15 cellular contexts compared by ENCODE assay signal in the genomic region with DNA sequence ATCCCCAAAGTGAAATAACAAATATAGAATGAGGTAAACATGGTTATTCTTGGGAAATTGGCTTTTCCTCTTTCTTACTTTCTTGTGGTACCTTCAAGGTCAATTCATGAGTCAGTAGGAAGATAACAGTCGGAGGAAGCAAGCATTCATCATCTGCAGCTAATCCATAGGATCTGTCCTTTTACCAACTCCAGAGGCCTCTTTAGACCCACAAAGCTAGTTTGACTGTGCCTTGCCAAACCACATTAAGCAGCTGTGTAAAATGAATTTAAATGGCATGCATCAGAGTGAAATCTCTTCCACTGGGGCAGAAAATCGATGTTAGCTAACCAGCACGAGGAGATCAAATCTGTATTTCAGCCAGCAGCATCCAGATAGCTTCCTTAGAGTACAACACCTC.
DNase-seq lines count a peak whose midpoint lies in the region; ATAC-seq, FAIRE-seq and TF ChIP-seq lines count a peak whose summit lies in the region.
"Had no signal": no experiment of that assay in that cellular context is flagged by ENCODE, and none has a peak within 500 bp of the region (broad histone marks: within the 10 kb centered on the region; RNA-seq: fewer than 3 reads in every experiment).

No MANE protein-coding gene starts in this region.

- H3K4me1 ChIP-seq in SJCRH30: peaks cover 43% of the 10 kb centered on the region

- H3K9me3 ChIP-seq in SJCRH30 (replicated peaks): no peaks in the 10 kb centered on the region
- H3K9me3 ChIP-seq: stomach had no signal

- H3K4me3 ChIP-seq in SJCRH30: no peak overlapping the region
- H3K4me3 ChIP-seq: stomach had no signal

- no peak for TF ChIP-seq POLR2A in GM12891 (IDR thresholded peaks at IDR 0.05; ENCODE audit: low read depth, low read length)

- H3K27me3 Mint-ChIP-seq in naive thymus-derived CD8-positive, alpha-beta T cell: no peaks in the 10 kb centered on the region
- H3K27me3 Mint-ChIP-seq: CD4-positive, alpha-beta memory T cell had no signal

- peaks cover 5 to 77% (median 8%) of the 10 kb centered on the region in 3 donors for H3K36me3 Mint-ChIP-seq in naive thymus-derived CD8-positive, alpha-beta T cell

- no peak overlapping the region for H3K4me3 Mint-ChIP-seq in naive thymus-derived CD8-positive, alpha-beta T cell
- H3K4me3 Mint-ChIP-seq: CD4-positive, alpha-beta memory T cell had no signal

- no peak overlapping the region for H3K27ac Mint-ChIP-seq in naive thymus-derived CD8-positive, alpha-beta T cell

- DNase-seq in ELR (ENCODE audit: low read depth) (peak; percentile 81), SJCRH30 (peak; percentile 54 to 81), dermis blood vessel endothelial cell (peak; percentile 65), retina (peak; percentile 52), ureter (ENCODE audit: low spot score) (no peak), GM12891 (ENCODE audit: insufficient read length, low spot score) (no peak)
- DNase-seq in naive thymus-derived CD8-positive, alpha-beta T cell: no peak
- DNase-seq: activated CD4-positive, alpha-beta T cell treated with anti-CD3 and anti-CD28 coated beads, Interleukin-2, amount 50 U/mL, for 4 hours; CD4-positive, alpha-beta memory T cell; islet precursor cell; NCI-H2227 treated with DMSO at 0.1 percent for 48 hours; stomach; T-helper 1 cell had no signal

- ATAC-seq in naive thymus-derived CD8-positive, alpha-beta T cell: no peak
- ATAC-seq in HG03439 (IDR thresholded peaks at IDR 0.05; ENCODE audit: unreplicated experiment): no peak
- ATAC-seq: esophagus mucosa had no signal

- H3K4me1 Mint-ChIP-seq in naive thymus-derived CD8-positive, alpha-beta T cell: peaks cover 12 to 27% (median 16%) of the 10 kb centered on the region in 4 donors

- H3K9me3 Mint-ChIP-seq in naive thymus-derived CD8-positive, alpha-beta T cell: no peaks in the 10 kb centered on the region

- no peak for FAIRE-seq in GM12891 (lab: Jason Lieb, UNC)

- POLR2A ChIA-PET in naive thymus-derived CD8-positive, alpha-beta T cell (lab: Charles Lee): interaction anchor here (0.5 kb wide), 1 partner anchor 686 kb away, joined by 4 read pairs; no protein-coding TSS in a partner anchor

- H3K36me3 ChIP-seq in SJCRH30: no peaks in the 10 kb centered on the region

- no peaks in the 10 kb centered on the region for H3K27me3 ChIP-seq in SJCRH30
- H3K27me3 ChIP-seq: stomach had no signal

- no peak overlapping the region for H3K27ac ChIP-seq in SJCRH30
- H3K27ac ChIP-seq: stomach had no signal

TF ChIP-seq in GM12891, 5 proteins besides CTCF, POLR2A, EP300 and RAD21:
- TF ChIP-seq TAF1 (IDR thresholded peaks at IDR 0.05; ENCODE audit: low read depth, low read length) (no peak), PAX5 (IDR thresholded peaks at IDR 0.05; ENCODE audit: insufficient read depth, low read length, severe bottlenecking) (no peak), SPI1 (IDR thresholded peaks at IDR 0.05; ENCODE audit: low read depth, low read length) (no peak), POLR2AphosphoS5 (IDR thresholded peaks at IDR 0.05; ENCODE audit: low read depth, low read length) (no peak), POU2F2 (IDR thresholded peaks at IDR 0.05; ENCODE audit: low read depth, low read length) (no peak)
TF ChIP-seq in GM12891: peak in this region for 0.

Comparison
In these comparisons a context has a peak if more than half of its experiments do, and no peak if none do; other contexts are left out.
1. DNase-seq: peak in ELR (single experiment), SJCRH30 (2 of 2), dermis blood vessel endothelial cell (single experiment) and retina (single experiment); none in ureter (single experiment), naive thymus-derived CD8-positive, alpha-beta T cell (0 of 10) and GM12891 (single experiment).